ENCODE assay signal across 11 cellular contexts in the genomic region with DNA sequence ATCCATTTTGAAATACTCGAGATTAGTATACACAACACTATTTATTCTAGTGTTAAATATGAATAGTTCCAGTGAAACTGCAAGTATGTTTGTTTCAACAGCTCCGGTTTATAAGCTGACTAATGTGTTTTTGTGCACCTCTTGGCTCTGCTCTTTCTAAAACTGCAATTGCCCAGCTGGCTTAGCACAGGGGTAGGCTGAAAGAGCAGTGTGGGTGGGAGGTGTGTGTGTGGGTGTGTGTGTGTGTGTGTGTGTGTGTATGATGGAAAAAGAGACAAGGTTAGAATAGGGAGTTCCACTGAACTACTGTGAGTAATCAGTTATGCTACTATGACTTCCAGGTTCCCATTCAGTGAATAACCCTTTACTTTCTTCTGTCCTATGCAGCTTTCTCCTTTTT. TPM values are rescaled to one million over a fixed set of nuclear protein-coding genes. Genes with fewer than 3 reads are reported as not detected.
A peak's percentile ranks its signal among the peaks of the same experiment; 100 is the strongest.
DNase-seq lines count a peak whose midpoint lies in the region; ATAC-seq, FAIRE-seq and TF ChIP-seq lines count a peak whose summit lies in the region.
"Had no signal": no experiment of that assay in that cellular context is flagged by ENCODE, and none has a peak within 500 bp of the region (broad histone marks: within the 10 kb centered on the region; RNA-seq: fewer than 3 reads in every experiment).

No MANE protein-coding gene starts in this region.

- in situ Hi-C loops in GM12878 (cut with MboI), result no loop called here

- no peak overlapping the region for H3K4me3 ChIP-seq in GM12878
- H3K4me3 ChIP-seq: tibial nerve had no signal

- no peaks in the 10 kb centered on the region for H3K36me3 ChIP-seq in GM12878 (ENCODE audit: control insufficient read depth in 2 of 2, insufficient read depth in 2 of 2, low read length in 1 of 2)
- H3K36me3 ChIP-seq: tibial nerve had no signal

- POLR2A ChIA-PET in GM12878 (lab: Charles Lee), result interaction anchor here (0.6 to 1.3 kb wide), 2 partner anchors 23 to 255 kb away, joined by 3 to 4 read pairs; no protein-coding TSS in a partner anchor

- CTCF ChIA-PET in GM12878 (lab: Yijun Ruan, JAX), result interaction anchor here (0.6 to 3.4 kb wide), 4 partner anchors 17 to 1988 kb away, joined by 3 to 14 read pairs (median 4); no protein-coding TSS in a partner anchor

- no peak for TF ChIP-seq EP300 in GM12878 (IDR thresholded peaks at IDR 0.05; ENCODE audit: borderline replicate concordance in 1 of 2, control insufficient read depth in 1 of 2, low read depth in 2 of 2, low read length in 2 of 2)

- intact Hi-C loops in GM12878 (cut with micrococcal nuclease; ENCODE audit: unreplicated experiment), result no loop called here

- no peak for TF ChIP-seq CTCF in GM12878 (IDR thresholded peaks at IDR 0.05 in 2 of 3, conservative IDR thresholded peaks at IDR 0.05 in 1 of 3; ENCODE audit: control insufficient read depth in 2 of 3, extremely low read depth in 1 of 3, insufficient read depth in 1 of 3, low read depth in 3 of 3, low read length in 3 of 3)

- SMC1A ChIA-PET in GM12878 (lab: Charles Lee; ENCODE audit: uncharacterized antibody, unreplicated experiment), result interaction anchor here (0.7 to 1.6 kb wide), 8 partner anchors 10 to 230 kb away, joined by 3 to 4 read pairs (median 3); no protein-coding TSS in a partner anchor

- FAIRE-seq in GM12878 (lab: Jason Lieb, UNC), result peak; percentile 18
- FAIRE-seq: H54, islet of Langerhans had no signal

- no peaks in the 10 kb centered on the region for H3K9me3 ChIP-seq in GM12878 (replicated peaks; ENCODE audit: control insufficient read depth, insufficient read depth, low read length)
- H3K9me3 ChIP-seq: tibial nerve had no signal

- no peak overlapping the region for H3K27ac ChIP-seq in GM12878 (ENCODE audit: control insufficient read depth, insufficient read depth)
- H3K27ac ChIP-seq: KMS-11, tibial nerve had no signal

- H3K27me3 ChIP-seq in GM12878 (replicated peaks in 1 of 2; ENCODE audit: control insufficient read depth in 2 of 2, insufficient read depth in 2 of 2, low read length in 1 of 2), result no peaks in the 10 kb centered on the region
- H3K27me3 ChIP-seq: tibial nerve had no signal

- peak overlapping the region; percentile 41 for H3K4me2 ChIP-seq in GM12878 (ENCODE audit: control insufficient read depth, insufficient read depth)
- H3K4me2 ChIP-seq: KMS-11 had no signal

- no peak overlapping the region for H3K9ac ChIP-seq in GM12878 (ENCODE audit: control insufficient read depth, insufficient read depth, low read length)
- H3K9ac ChIP-seq: KMS-11 had no signal

- DNase-seq in GM12878 (ENCODE audit: low read depth, low spot score), result no peak
- DNase-seq in stimulated activated CD4-positive, alpha-beta T cell treated with anti-CD3 and anti-CD28 coated beads, Interleukin-4, amount 100 ng/mL, for 48 hours (ENCODE audit: low read depth in 2 of 2), result peak; percentile 46 to 57
- DNase-seq in superior temporal gyrus (ENCODE audit: extremely low spot score), result no peak
- DNase-seq in T-helper 9 cell, result no peak

- TF ChIP-seq RAD21 in GM12878 (IDR thresholded peaks at IDR 0.05; ENCODE audit: insufficient read depth, low read depth, low read length), result no peak

- 0% methylated on average over 2 of the region's 2 CpGs for WGBS in GM12878 (ENCODE audit: insufficient coverage, insufficient replicate concordance, low lambda C conversion rate, missing lambda C conversion rate)

- RAD21 ChIA-PET in GM12878 (lab: Charles Lee; ENCODE audit: unreplicated experiment), result interaction anchor here (1.0 to 2.7 kb wide), 3 partner anchors 10 to 38 kb away, joined by 3 to 10 read pairs (median 9); partner anchors contain the start of gene DDHD1

- H3K79me2 ChIP-seq in GM12878 (ENCODE audit: control insufficient read depth, insufficient read depth, low read length), result no peaks in the 10 kb centered on the region

- no peak for TF ChIP-seq POLR2A in GM12878 (IDR thresholded peaks at IDR 0.05; ENCODE audit: low read depth, low read length)

- ATAC-seq in GM21360 (IDR thresholded peaks at IDR 0.05; ENCODE audit: unreplicated experiment) (peak; percentile 46), HG03442 (IDR thresholded peaks at IDR 0.05; ENCODE audit: unreplicated experiment) (peak; percentile 72), GM12878 (peak; percentile 71), GM19397 (IDR thresholded peaks at IDR 0.05; ENCODE audit: unreplicated experiment) (no peak)

- no peaks in the 10 kb centered on the region for H3K4me1 ChIP-seq in GM12878 (ENCODE audit: control insufficient read depth, insufficient read depth, low read length)
- H3K4me1 ChIP-seq: tibial nerve had no signal

- H4K20me1 ChIP-seq in GM12878 (ENCODE audit: control insufficient read depth, insufficient read depth), result no peaks in the 10 kb centered on the region

- BruUV-seq in GM12878 (replicated peaks; lab: Mats Ljungman, UMichigan), result no TSS peak

- H2AFZ ChIP-seq in GM12878 (ENCODE audit: control insufficient read depth, low read depth, low read length), result peak overlapping the region; percentile 64

TF ChIP-seq in GM12878, 131 proteins besides CTCF, POLR2A, EP300 and RAD21 (continues in another document):
- TF ChIP-seq EED (IDR thresholded peaks at IDR 0.05; ENCODE audit: low read depth) (0 out of 2 replicates have a peak, but pooled peaks have one; percentile 61), ATF3 (IDR thresholded peaks at IDR 0.05; ENCODE audit: borderline replicate concordance, extremely low read depth, low read depth, low read length) (no peak), TCF12 (IDR thresholded peaks at IDR 0.05; ENCODE audit: low read depth, low read length) (0 out of 2 replicates have a peak, but pooled peaks have one; percentile 12), MXI1 (IDR thresholded peaks at IDR 0.05; ENCODE audit: low read depth, low read length) (no peak), RAD51 (IDR thresholded peaks at IDR 0.05) (no peak), RUNX3 (IDR thresholded peaks at IDR 0.05; ENCODE audit: low read length) (peak; percentile 61), RELB (IDR thresholded peaks at IDR 0.05; ENCODE audit: low read depth) (0 out of 2 replicates have a peak, but pooled peaks have one; percentile 11), ATF7 (IDR thresholded peaks at IDR 0.05; ENCODE audit: low read depth) (peak; percentile 62), SRF (IDR thresholded peaks at IDR 0.05; ENCODE audit: low read depth in 2 of 2, low read length in 2 of 2) (no peak), KDM1A (IDR thresholded peaks at IDR 0.05; ENCODE audit: borderline replicate concordance) (no peak), JUNB (IDR thresholded peaks at IDR 0.05) (peak; percentile 55), CBX3 (IDR thresholded peaks at IDR 0.05; ENCODE audit: borderline replicate concordance, low read depth) (no peak), ZZZ3 (IDR thresholded peaks at IDR 0.05; ENCODE audit: control insufficient read depth, insufficient read length, low read depth) (no peak), NFIC (IDR thresholded peaks at IDR 0.05; ENCODE audit: low read depth, low read length) (peak; percentile 35; the same call in 1 of the 2 replicates), BRCA1 (IDR thresholded peaks at IDR 0.05; ENCODE audit: low read depth, low read length) (no peak), RELA (IDR thresholded peaks at IDR 0.05; ENCODE audit: borderline replicate concordance, partially characterized antibody) (no peak), MTA2 (IDR thresholded peaks at IDR 0.05; ENCODE audit: low read depth) (peak; percentile 36; the same call in 1 of the 2 replicates)
- TF ChIP-seq, protein P1, sequence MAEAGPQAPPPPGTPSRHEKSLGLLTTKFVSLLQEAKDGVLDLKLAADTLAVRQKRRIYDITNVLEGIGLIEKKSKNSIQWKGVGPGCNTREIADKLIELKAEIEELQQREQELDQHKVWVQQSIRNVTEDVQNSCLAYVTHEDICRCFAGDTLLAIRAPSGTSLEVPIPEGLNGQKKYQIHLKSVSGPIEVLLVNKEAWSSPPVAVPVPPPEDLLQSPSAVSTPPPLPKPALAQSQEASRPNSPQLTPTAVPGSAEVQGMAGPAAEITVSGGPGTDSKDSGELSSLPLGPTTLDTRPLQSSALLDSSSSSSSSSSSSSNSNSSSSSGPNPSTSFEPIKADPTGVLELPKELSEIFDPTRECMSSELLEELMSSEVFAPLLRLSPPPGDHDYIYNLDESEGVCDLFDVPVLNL (IDR thresholded peaks at IDR 0.05; ENCODE audit: low read depth, low read length), result no peak

RNA-seq across cellular contexts. Expression of gene DDHD1, which starts 37.8 kb away (rescaled TPM):
- 898 and 917 TPM in 2 replicates for total RNA-seq in GM12878 (2013; cell fraction: nucleolus; rRNA removed)
- total RNA-seq in GM12878 (2014; rRNA removed), result 30.0 and 36.4 TPM in 2 replicates
- 52.3 and 57.1 TPM in 2 replicates for total RNA-seq in GM12878 (2014; rRNA removed; fragmentation: Illumina TruSeq; extraction: Trizol)
- total RNA-seq in GM12878 (2021), result 39.5 and 40.1 TPM in 2 replicates
- polyA plus RNA-seq in GM12878 (2011; ENCODE audit: low read depth), result 9.8 TPM
- polyA plus RNA-seq in GM12878 (2011; rRNA removed), result 26.8 and 41.3 TPM in 2 replicates
- polyA plus RNA-seq in GM12878 (2011; cell fraction: cytosol; rRNA removed), result 8.2 TPM in 2 replicates
- polyA plus RNA-seq in GM12878 (2011; cell fraction: nucleus; rRNA removed), result 33.8 and 37.3 TPM in 2 replicates
- polyA plus RNA-seq in GM12878 (2012), result 13.6 and 15.0 TPM in 2 replicates
- polyA plus RNA-seq in GM12878 (2014; fragmentation: Illumina TruSeq; extraction: Trizol), result 26.9 and 38.2 TPM in 2 replicates
- 1 to 10 TPM; 7.7 to 10.0 TPM for polyA plus RNA-seq in GM12878 (2014; fragmentation: Nextera tagmentation; extraction: Ambion mirVana)
- 20.3 and 24.2 TPM in 2 replicates for polyA plus RNA-seq in GM12878 (2014; rRNA removed)
- polyA plus RNA-seq in GM12878 (2016; fragmentation: Nextera tagmentation; extraction: Ambion mirVana), result 10 to 100 TPM; 37.7 to 42.3 TPM
- polyA minus RNA-seq in GM12878 (2011; rRNA and poly(A)+ RNA removed), result 40.4 and 48.1 TPM in 2 replicates
- 9.8 and 11.6 TPM in 2 replicates for polyA minus RNA-seq in GM12878 (2011; cell fraction: cytosol; rRNA and poly(A)+ RNA removed)
- polyA minus RNA-seq in GM12878 (2011; cell fraction: nucleus; rRNA and poly(A)+ RNA removed), result 70.1 and 116 TPM in 2 replicates

Comparison
In these comparisons a context has a peak if more than half of its experiments do, and no peak if none do; other contexts are left out.
1. DNase-seq: peak in stimulated activated CD4-positive, alpha-beta T cell treated with anti-CD3 and anti-CD28 coated beads, Interleukin-4, amount 100 ng/mL, for 48 hours (2 of 2); none in GM12878 (single experiment), superior temporal gyrus (single experiment) and T-helper 9 cell (single experiment).